Comparison of ENCODE assay signal across 8 cellular contexts in genomic region chr1:43991200-43991475, GRCh38. TPM values are rescaled to one million over a fixed set of nuclear protein-coding genes. Genes with fewer than 3 reads are reported as not detected.
DNase-seq lines count a peak whose midpoint lies in the region; ATAC-seq and TF ChIP-seq lines count a peak whose summit lies in the region.

No MANE protein-coding gene starts in this region.

- H3K27me3 ChIP-seq in body of pancreas (no peaks in the 10 kb centered on the region), mesendoderm (ENCODE audit: insufficient read depth, low read length, poor library complexity) (no peaks in the 10 kb centered on the region), aorta (ENCODE audit: control insufficient read depth in 1 of 2, insufficient read depth in 2 of 2, low read length in 1 of 2) (no peaks in the 10 kb centered on the region)

- H2BK15ac ChIP-seq in mesendoderm (replicated peaks; ENCODE audit: low read depth): no peak overlapping the region

- 0% methylated on average over 4 to 10 of the region's 10 CpGs for WGBS in body of pancreas, 2 donors
- no CpG with 5 or more reads among the region's 10 CpGs for WGBS in mesendoderm (ENCODE audit: extremely low coverage, insufficient coverage, low lambda C conversion rate)
- WGBS in aorta, 2 donors: 0 to 1% methylated on average over 10 of the region's 10 CpGs

- no peaks in the 10 kb centered on the region for H3K79me1 ChIP-seq in mesendoderm (ENCODE audit: low read length)

- H3K4me3 Mint-ChIP-seq in stimulated activated naive CD8-positive, alpha-beta T cell treated with anti-CD3 and anti-CD28 coated beads, Interleukin-15, Interleukin-2, amounts not matched to agents 100 ng/mL and 50 ng/mL, for 24 hours: peak overlapping the region; percentile 85

- no peaks in the 10 kb centered on the region for H3K9me3 Mint-ChIP-seq in stimulated activated naive CD8-positive, alpha-beta T cell treated with anti-CD3 and anti-CD28 coated beads, Interleukin-15, Interleukin-2, amounts not matched to agents 100 ng/mL and 50 ng/mL, for 24 hours

- no peak for TF ChIP-seq CTCF in body of pancreas (IDR thresholded peaks at IDR 0.05)

- H3K56ac ChIP-seq in mesendoderm (ENCODE audit: low read length): peak overlapping the region; percentile 98

- no peak for DNase-seq in stimulated activated naive CD8-positive, alpha-beta T cell treated with anti-CD3 and anti-CD28 coated beads, Interleukin-15, Interleukin-2, amounts not matched to agents 100 U/mL and 50 U/mL, for 24 hours
- DNase-seq in body of pancreas: no peak
- no peak for DNase-seq in mesendoderm
- no peak for DNase-seq in aorta
- no peak for DNase-seq in medulla oblongata (ENCODE audit: extremely low spot score)
- DNase-seq in T-helper 9 cell: no peak

- peaks cover 13% of the 10 kb centered on the region for H3K4me1 Mint-ChIP-seq in stimulated activated naive CD8-positive, alpha-beta T cell treated with anti-CD3 and anti-CD28 coated beads, Interleukin-15, Interleukin-2, amounts not matched to agents 100 ng/mL and 50 ng/mL, for 24 hours (ENCODE audit: low read depth)

- peaks cover 19% of the 10 kb centered on the region for H3K4me1 ChIP-seq in body of pancreas
- no peaks in the 10 kb centered on the region for H3K4me1 ChIP-seq in mesendoderm (ENCODE audit: control insufficient read depth, low read depth, low read length)
- no peaks in the 10 kb centered on the region for H3K4me1 ChIP-seq in aorta (ENCODE audit: control insufficient read depth in 1 of 2, insufficient read depth in 2 of 2, low read length in 2 of 2)

- H3K27me3 Mint-ChIP-seq in stimulated activated naive CD8-positive, alpha-beta T cell treated with anti-CD3 and anti-CD28 coated beads, Interleukin-15, Interleukin-2, amounts not matched to agents 100 ng/mL and 50 ng/mL, for 24 hours: no peaks in the 10 kb centered on the region

- no peak overlapping the region for H4K5ac ChIP-seq in mesendoderm (ENCODE audit: low read length)

- no peak overlapping the region for H3K18ac ChIP-seq in mesendoderm (ENCODE audit: low read length)

- H3K9ac ChIP-seq in mesendoderm (ENCODE audit: low read length): peak overlapping the region; percentile 92

- H3K36me3 ChIP-seq in body of pancreas (replicated peaks in 1 of 2; ENCODE audit: insufficient read depth in 1 of 2, low read depth in 2 of 2) (no peaks in the 10 kb centered on the region), mesendoderm (ENCODE audit: control insufficient read depth, insufficient read depth, low read length) (no peaks in the 10 kb centered on the region), aorta (ENCODE audit: control insufficient read depth in 1 of 2, insufficient read depth in 2 of 2, low read length in 1 of 2) (no peaks in the 10 kb centered on the region)

- no peak overlapping the region for H3K4ac ChIP-seq in mesendoderm (ENCODE audit: low read depth, low read length)

- H4K8ac ChIP-seq in mesendoderm (ENCODE audit: low read depth, low read length): no peak overlapping the region

- no peaks in the 10 kb centered on the region for H3K36me3 Mint-ChIP-seq in stimulated activated naive CD8-positive, alpha-beta T cell treated with anti-CD3 and anti-CD28 coated beads, Interleukin-15, Interleukin-2, amounts not matched to agents 100 ng/mL and 50 ng/mL, for 24 hours (ENCODE audit: low read depth)

- H3K9me3 ChIP-seq in body of pancreas: no peaks in the 10 kb centered on the region
- no peaks in the 10 kb centered on the region for H3K9me3 ChIP-seq in aorta (ENCODE audit: control insufficient read depth, low read length)

- no peak for ATAC-seq in stimulated activated naive CD8-positive, alpha-beta T cell treated with anti-CD3 and anti-CD28 coated beads, Interleukin-15, Interleukin-2, amounts not matched to agents 100 U/mL and 50 U/mL, for 24 hours
- ATAC-seq in body of pancreas (no peak), aorta (ENCODE audit: low FRiP score) (peak; percentile 23), GM18517 (IDR thresholded peaks at IDR 0.05; ENCODE audit: unreplicated experiment) (no peak)

- no peak overlapping the region for H2AK5ac ChIP-seq in mesendoderm (ENCODE audit: low read length)

- intact Hi-C loops in body of pancreas (cut with DNase I): no loop called here
- intact Hi-C loops in aorta (cut with DNase I): loop anchor here in 1 of 2 donors (5.0 to 10.0 kb wide), 2 partner anchors 41 to 224 kb away; partner anchors contain the start of genes DMAP1 and SLC6A9

- H3K4me2 ChIP-seq in mesendoderm (ENCODE audit: low read length): peak overlapping the region; percentile 83

- no peak overlapping the region for H2BK5ac ChIP-seq in mesendoderm (ENCODE audit: low read length)

- H3K27ac ChIP-seq in body of pancreas: peak overlapping the region; percentile 79 to 89 (median 84)
- peak overlapping the region; percentile 13 for H3K27ac ChIP-seq in mesendoderm (ENCODE audit: low read depth, low read length)
- peak overlapping the region in 1 of 2 donors; percentile 34 for H3K27ac ChIP-seq in aorta (ENCODE audit: low read depth in 1 of 2, low read length in 2 of 2)

- H2BK120ac ChIP-seq in mesendoderm (ENCODE audit: low read depth, low read length): no peak overlapping the region

- no peak overlapping the region for H3K27ac Mint-ChIP-seq in stimulated activated naive CD8-positive, alpha-beta T cell treated with anti-CD3 and anti-CD28 coated beads, Interleukin-15, Interleukin-2, amounts not matched to agents 100 ng/mL and 50 ng/mL, for 24 hours

- TF ChIP-seq POLR2A in body of pancreas (IDR thresholded peaks at IDR 0.05): peak in 1 of 3 donors; percentile 68

- H3K4me3 ChIP-seq in body of pancreas (peak overlapping the region in 1 of 2 donors; percentile 38), mesendoderm (ENCODE audit: low read length) (peak overlapping the region; percentile 49), aorta (ENCODE audit: low read length in 2 of 2) (no peak overlapping the region)

- H3K79me2 ChIP-seq in mesendoderm (ENCODE audit: control insufficient read depth, insufficient read depth, low read length): no peaks in the 10 kb centered on the region

- H3K23ac ChIP-seq in mesendoderm (ENCODE audit: low read length): no peak overlapping the region

RNA-seq across cellular contexts. Expression of gene CCDC24, which starts 0.3 kb away (rescaled TPM):
- 10 to 100 TPM in 1 of 2 donors, 1 to 10 TPM in 1; 6.7 to 21.1 TPM for total RNA-seq in body of pancreas
- polyA plus RNA-seq in mesendoderm (2013, experiment 1 of 2): 4.0 TPM
- 5.2 TPM for polyA plus RNA-seq in mesendoderm (2013, experiment 2 of 2)
- 1 to 10 TPM; 2.6 to 6.0 TPM for total RNA-seq in aorta
- polyA plus RNA-seq in aorta: 10 to 100 TPM in 1 of 2 donors, 1 to 10 TPM in 1; 5.8 to 29.7 TPM

RNA-seq across cellular contexts. Expression of gene B4GALT2, which starts 12.1 kb away (rescaled TPM):
- 10 to 100 TPM; 18.2 to 29.3 TPM for total RNA-seq in body of pancreas
- 50.4 TPM for polyA plus RNA-seq in mesendoderm (2013, experiment 1 of 2)
- polyA plus RNA-seq in mesendoderm (2013, experiment 2 of 2): 49.5 TPM
- total RNA-seq in aorta: 10 to 100 TPM; 31.8 to 32.2 TPM
- 10 to 100 TPM; 34.8 to 40.2 TPM for polyA plus RNA-seq in aorta

RNA-seq across cellular contexts. Expression of gene ATP6V0B, which starts 16.4 kb away (rescaled TPM):
- total RNA-seq in body of pancreas (100 to 1,000 TPM in 1 of 2 donors, 10 to 100 TPM in 1; 73.5 to 103 TPM), aorta (10 to 100 TPM; 77.9 to 79.8 TPM)
- 56.2 TPM for polyA plus RNA-seq in mesendoderm (2013, experiment 1 of 2)
- polyA plus RNA-seq in mesendoderm (2013, experiment 2 of 2): 55.4 TPM
- 100 to 1,000 TPM; 109 to 119 TPM for polyA plus RNA-seq in aorta

RNA-seq across cellular contexts. Expression of gene DPH2, which starts 21.3 kb away (rescaled TPM):
- 10 to 100 TPM; 25.4 to 35.3 TPM for total RNA-seq in body of pancreas
- polyA plus RNA-seq in mesendoderm (2013, experiment 1 of 2): 39.9 TPM
- 39.4 TPM for polyA plus RNA-seq in mesendoderm (2013, experiment 2 of 2)
- total RNA-seq in aorta: 10 to 100 TPM; 11.8 to 14.7 TPM
- 10 to 100 TPM in 1 of 2 donors, 1 to 10 TPM in 1; 6.0 to 15.8 TPM for polyA plus RNA-seq in aorta

RNA-seq across cellular contexts. Expression of gene SLC6A9, which starts 40.1 kb away (rescaled TPM):
- total RNA-seq in body of pancreas: 1 to 10 TPM; 2.3 to 4.6 TPM
- 16.1 TPM for polyA plus RNA-seq in mesendoderm (2013, experiment 1 of 2)
- polyA plus RNA-seq in mesendoderm (2013, experiment 2 of 2): 15.8 TPM
- 10 to 100 TPM in 1 of 2 donors, 1 to 10 TPM in 1; 5.5 to 18.9 TPM for total RNA-seq in aorta
- 1 to 10 TPM; 1.3 to 7.5 TPM for polyA plus RNA-seq in aorta
